ENCODE assay signal across 16 cellular contexts in the genomic region with DNA sequence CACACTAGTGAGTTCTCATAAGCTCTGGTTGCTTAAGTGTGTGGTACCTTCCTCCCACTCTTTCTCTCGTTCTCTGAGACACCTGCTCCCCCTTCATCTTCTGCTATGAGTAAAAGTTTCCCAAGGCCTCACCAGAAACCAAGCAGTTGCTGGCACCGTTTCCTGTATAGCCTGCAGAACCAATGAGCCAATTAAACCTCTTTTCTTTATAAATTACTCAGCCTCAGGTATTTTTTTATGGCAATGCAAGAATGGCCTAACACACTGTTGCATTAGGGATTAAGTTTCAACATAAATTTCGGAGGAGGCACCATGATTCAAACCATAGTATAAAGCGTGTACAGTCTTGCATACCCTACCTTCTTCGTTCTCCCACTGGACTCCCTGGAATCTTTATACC.
"Had no signal": no experiment of that assay in that cellular context is flagged by ENCODE, and none has a peak within 500 bp of the region (broad histone marks: within the 10 kb centered on the region; RNA-seq: fewer than 3 reads in every experiment).

No MANE protein-coding gene starts in this region.

- ATAC-seq: left cardiac atrium; mucosa of descending colon; naive thymus-derived CD8-positive, alpha-beta T cell had no signal

- H3K4me3 Mint-ChIP-seq: brain; endodermal cell; immature natural killer cell; naive thymus-derived CD8-positive, alpha-beta T cell; type B pancreatic cell had no signal

- DNase-seq: activated CD4-positive, CD25-positive, alpha-beta regulatory T cell; activated CD8-positive, alpha-beta memory T cell treated with anti-CD3 and anti-CD28 coated beads for 24 hours; activated naive CD4-positive, alpha-beta T cell treated with Interleukin-2 at 50 U/mL for 16 hours; amygdala; endodermal cell; immature natural killer cell; left cardiac atrium; mucosa of descending colon; naive thymus-derived CD8-positive, alpha-beta T cell; SHP77 treated with DMSO at 0.1 percent for 48 hours; substantia nigra had no signal

- H3K27ac Mint-ChIP-seq: brain; endodermal cell; immature natural killer cell; naive thymus-derived CD8-positive, alpha-beta T cell; type B pancreatic cell had no signal

- H3K27ac ChIP-seq: esophagus muscularis mucosa, right atrium auricular region, skin epidermis had no signal

- H3K4me1 Mint-ChIP-seq: brain, immature natural killer cell had no signal

- H3K36me3 Mint-ChIP-seq: brain had no signal
